In the genomic region with DNA sequence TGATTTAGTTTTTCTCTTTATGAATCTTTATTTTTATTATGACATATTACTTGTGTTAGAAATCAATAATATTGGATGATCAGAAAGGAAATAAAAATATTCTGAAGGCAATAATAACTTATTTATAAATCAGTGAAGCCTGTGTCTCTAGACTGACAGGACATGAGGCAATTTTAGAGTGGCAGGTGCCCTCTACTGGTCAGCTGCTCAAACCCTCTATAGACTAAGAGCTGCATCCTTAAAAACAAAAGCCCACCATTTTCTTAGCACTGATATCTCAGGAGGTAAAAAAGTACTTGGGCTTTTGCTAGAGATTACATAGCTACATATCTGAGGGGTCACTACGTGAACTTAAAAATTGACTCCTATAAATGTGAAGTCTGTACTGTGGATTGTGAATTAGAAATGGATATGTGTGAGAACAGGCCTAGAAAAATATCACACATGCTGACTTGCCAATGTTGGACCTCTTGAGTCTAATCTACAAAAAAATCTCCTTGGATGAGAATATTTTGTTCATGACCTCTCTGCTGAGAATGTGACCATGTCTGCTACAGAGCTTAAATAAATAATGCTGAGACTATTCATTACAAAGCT, we compare ENCODE assay signal across 8 cellular contexts.
DNase-seq lines count a peak whose midpoint lies in the region; ATAC-seq and TF ChIP-seq lines count a peak whose summit lies in the region.

No MANE protein-coding gene starts in this region.

- peaks cover 2 to 13% (median 2%) of the 10 kb centered on the region in 3 donors for H3K4me1 ChIP-seq in gastroesophageal sphincter

- no peak overlapping the region for H3K4me2 ChIP-seq in SU-DHL-6 (ENCODE audit: low read depth, low read length, poor library complexity, severe bottlenecking)

- TF ChIP-seq CTCF in SU-DHL-6 (IDR thresholded peaks at IDR 0.05; ENCODE audit: insufficient read depth, low read length, poor library complexity, severe bottlenecking) (peak; percentile 41), gastroesophageal sphincter (IDR thresholded peaks at IDR 0.05) (peak; percentile 36 to 65 (median 52)), retinal pigment epithelial cell (conservative IDR thresholded peaks at IDR 0.05; ENCODE audit: low read depth, low read length) (peak; percentile 89)

- no peaks in the 10 kb centered on the region for H4K20me1 ChIP-seq in SU-DHL-6 (ENCODE audit: low read depth, low read length)

- H3K9me3 ChIP-seq in SU-DHL-6 (ENCODE audit: insufficient read depth, low read length): no peaks in the 10 kb centered on the region
- no peaks in the 10 kb centered on the region for H3K9me3 ChIP-seq in gastroesophageal sphincter

- no peak overlapping the region for H2AFZ ChIP-seq in SU-DHL-6 (ENCODE audit: low read depth, low read length, severe bottlenecking)

- WGBS in gastroesophageal sphincter (ENCODE audit: low coverage in 1 of 2), 2 donors: 50 to 93% methylated on average over 1 of the region's 1 CpG

- H3K79me2 ChIP-seq in SU-DHL-6 (ENCODE audit: insufficient read depth, low read length): no peaks in the 10 kb centered on the region

- no peaks in the 10 kb centered on the region for H3K9me2 ChIP-seq in SU-DHL-6 (replicated peaks; ENCODE audit: insufficient read depth, low read length)

- no peak for TF ChIP-seq POLR2A in gastroesophageal sphincter (IDR thresholded peaks at IDR 0.05)

- DNase-seq in COR-L47 (lab: John Stamatoyannopoulos, UW): peak; percentile 44
- DNase-seq in HuH-7.5 (ENCODE audit: low spot score): peak; percentile 1
- DNase-seq in retinal pigment epithelial cell (ENCODE audit: low read depth): no peak
- no peak for DNase-seq in stimulated activated CD4-positive, alpha-beta T cell treated with anti-CD3 and anti-CD28 coated beads, Interleukin-4, amount 100 ng/mL, for 1 hour

- H3K9ac ChIP-seq in SU-DHL-6 (ENCODE audit: low read length): no peak overlapping the region

- H3K36me3 ChIP-seq in SU-DHL-6 (ENCODE audit: low read length) (no peaks in the 10 kb centered on the region), gastroesophageal sphincter (no peaks in the 10 kb centered on the region)

- H3K4me3 ChIP-seq in SU-DHL-6 (ENCODE audit: insufficient read depth, low read length, poor library complexity, severe bottlenecking) (no peak overlapping the region), gastroesophageal sphincter (no peak overlapping the region), retinal pigment epithelial cell (ENCODE audit: low read length) (no peak overlapping the region)

- H3F3A ChIP-seq in SU-DHL-6 (ENCODE audit: insufficient read depth): no peaks in the 10 kb centered on the region

- ATAC-seq in gastroesophageal sphincter (no peak), HG02623 (IDR thresholded peaks at IDR 0.05; ENCODE audit: unreplicated experiment) (no peak), GM21381 (IDR thresholded peaks at IDR 0.05; ENCODE audit: unreplicated experiment) (no peak)

- no peaks in the 10 kb centered on the region for H3K27me3 ChIP-seq in SU-DHL-6 (ENCODE audit: low read length)
- no peaks in the 10 kb centered on the region for H3K27me3 ChIP-seq in gastroesophageal sphincter

- H3K27ac ChIP-seq in SU-DHL-6 (ENCODE audit: low read depth, low read length) (no peak overlapping the region), gastroesophageal sphincter (no peak overlapping the region)

- no peak for TF ChIP-seq EP300 in gastroesophageal sphincter (IDR thresholded peaks at IDR 0.05)

Comparison
In these comparisons a context has a peak if more than half of its experiments do, and no peak if none do; other contexts are left out.
1. DNase-seq: peak in COR-L47 (single experiment) and HuH-7.5 (single experiment); none in retinal pigment epithelial cell (single experiment) and stimulated activated CD4-positive, alpha-beta T cell treated with anti-CD3 and anti-CD28 coated beads, Interleukin-4, amount 100 ng/mL, for 1 hour (single experiment).
2. Peak in every context shown above with its lines, with median percentiles within 50 percentile points of each other: CTCF ChIP-seq.